ENCODE assay signal across 1 cellular context in the genomic region with DNA sequence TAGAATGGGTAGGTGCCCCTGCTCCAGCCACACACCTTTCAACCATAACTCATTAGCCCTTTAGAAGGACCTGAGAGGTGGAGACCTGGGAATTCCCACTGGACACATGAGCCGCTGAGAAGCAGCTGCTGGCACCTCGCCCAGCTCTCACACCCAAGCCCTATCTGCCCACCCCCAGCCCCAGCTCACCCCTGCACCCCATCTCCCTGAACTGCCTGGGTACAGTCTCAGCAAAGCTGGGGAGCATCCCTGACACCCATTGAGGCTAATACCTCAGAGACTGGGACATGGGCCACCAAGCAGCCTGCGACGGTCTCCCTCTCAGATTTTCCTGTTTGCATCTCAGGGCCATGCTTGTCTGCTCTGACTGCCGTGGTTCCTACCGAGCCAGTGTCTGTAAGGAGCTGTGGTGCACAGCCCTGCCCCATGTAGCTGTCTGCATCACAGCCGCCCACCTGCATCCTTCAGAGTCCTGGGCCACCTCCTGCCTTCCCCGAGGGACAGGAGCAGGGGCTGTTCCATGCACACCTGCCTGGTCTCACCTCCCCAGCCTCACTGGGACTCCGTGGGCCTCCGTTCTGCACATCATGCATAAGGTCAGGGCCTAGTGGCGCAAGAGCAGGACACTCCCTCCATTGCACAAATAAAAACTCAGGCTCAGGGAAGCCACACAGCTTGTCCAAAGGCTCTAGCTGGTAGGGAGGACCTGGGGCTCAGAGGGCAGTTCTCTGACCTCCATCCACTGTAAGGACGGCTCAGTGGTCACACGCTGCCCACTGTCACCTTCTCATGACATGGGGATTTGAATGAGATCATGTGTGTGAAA.
A peak's percentile ranks its signal among the peaks of the same experiment; 100 is the strongest.
TF ChIP-seq lines count a peak whose summit lies in the region.

No MANE protein-coding gene starts in this region.

TF ChIP-seq in HepG2, 621 proteins besides CTCF, POLR2A, EP300 and RAD21 (continued from another document and continues in another):
- TF ChIP-seq CAMTA2 (CRISPR knock-in tag; IDR thresholded peaks at IDR 0.05; ENCODE audit: borderline replicate concordance) (no peak), ZNF839 (CRISPR knock-in tag; IDR thresholded peaks at IDR 0.05; ENCODE audit: borderline replicate concordance) (no peak), PHF21A (CRISPR knock-in tag; IDR thresholded peaks at IDR 0.05) (0 out of 2 replicates have a peak, but pooled peaks have one; percentile 24), GTF2F1 (IDR thresholded peaks at IDR 0.05; ENCODE audit: low read length) (no peak), SNAI1 (CRISPR knock-in tag; IDR thresholded peaks at IDR 0.05; ENCODE audit: borderline replicate concordance) (no peak), HNRNPK (IDR thresholded peaks at IDR 0.05; ENCODE audit: low read depth, low read length, poor library complexity, severe bottlenecking) (no peak), KLF15 (CRISPR knock-in tag; IDR thresholded peaks at IDR 0.05; ENCODE audit: borderline replicate concordance) (no peak), ZNF776 (CRISPR knock-in tag; IDR thresholded peaks at IDR 0.05) (no peak), AGO1 (IDR thresholded peaks at IDR 0.05; ENCODE audit: low read depth, low read length, poor library complexity, severe bottlenecking) (no peak), TAF15 (IDR thresholded peaks at IDR 0.05; ENCODE audit: low read depth, low read length, poor library complexity, severe bottlenecking) (no peak), ARNT2 (CRISPR knock-in tag; IDR thresholded peaks at IDR 0.05; ENCODE audit: low read depth) (no peak), ZSCAN31 (CRISPR knock-in tag; IDR thresholded peaks at IDR 0.05; ENCODE audit: low read depth) (no peak), ZNF383 (CRISPR knock-in tag; IDR thresholded peaks at IDR 0.05; ENCODE audit: borderline replicate concordance) (no peak), ZNF7 (CRISPR knock-in tag; IDR thresholded peaks at IDR 0.05) (no peak), ZNF615 (CRISPR knock-in tag; IDR thresholded peaks at IDR 0.05; ENCODE audit: borderline replicate concordance) (no peak), IKZF1 (IDR thresholded peaks at IDR 0.05) (no peak), ZNF556 (CRISPR knock-in tag; IDR thresholded peaks at IDR 0.05; ENCODE audit: borderline replicate concordance) (no peak), FOSL2 (CRISPR knock-in tag; IDR thresholded peaks at IDR 0.05) (peak; percentile 26; the same call in 1 of the 2 replicates), SMARCC2 (IDR thresholded peaks at IDR 0.05) (no peak), NR2F2 (IDR thresholded peaks at IDR 0.05; ENCODE audit: borderline replicate concordance, low read depth) (peak; percentile 71; the same call in 1 of the 2 replicates), SMYD3 (CRISPR knock-in tag; IDR thresholded peaks at IDR 0.05) (no peak), NFKB2 (CRISPR knock-in tag; IDR thresholded peaks at IDR 0.05; ENCODE audit: borderline replicate concordance) (no peak), KLF6 (CRISPR knock-in tag; IDR thresholded peaks at IDR 0.05) (no peak), ZNF674 (CRISPR knock-in tag; IDR thresholded peaks at IDR 0.05; ENCODE audit: low read depth) (no peak), FOXP1 (IDR thresholded peaks at IDR 0.05) (no peak), FOXP1 (CRISPR knock-in tag; IDR thresholded peaks at IDR 0.05) (no peak), ZC3H4 (CRISPR knock-in tag; IDR thresholded peaks at IDR 0.05; ENCODE audit: borderline replicate concordance) (no peak), ZBTB1 (CRISPR knock-in tag; IDR thresholded peaks at IDR 0.05; ENCODE audit: borderline replicate concordance) (no peak), SMAD3 (CRISPR knock-in tag; IDR thresholded peaks at IDR 0.05) (no peak)
- TF ChIP-seq, protein P1, sequence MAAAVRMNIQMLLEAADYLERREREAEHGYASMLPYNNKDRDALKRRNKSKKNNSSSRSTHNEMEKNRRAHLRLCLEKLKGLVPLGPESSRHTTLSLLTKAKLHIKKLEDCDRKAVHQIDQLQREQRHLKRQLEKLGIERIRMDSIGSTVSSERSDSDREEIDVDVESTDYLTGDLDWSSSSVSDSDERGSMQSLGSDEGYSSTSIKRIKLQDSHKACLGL (CRISPR knock-in tag; IDR thresholded peaks at IDR 0.05), result no peak
- TF ChIP-seq, protein P2, sequence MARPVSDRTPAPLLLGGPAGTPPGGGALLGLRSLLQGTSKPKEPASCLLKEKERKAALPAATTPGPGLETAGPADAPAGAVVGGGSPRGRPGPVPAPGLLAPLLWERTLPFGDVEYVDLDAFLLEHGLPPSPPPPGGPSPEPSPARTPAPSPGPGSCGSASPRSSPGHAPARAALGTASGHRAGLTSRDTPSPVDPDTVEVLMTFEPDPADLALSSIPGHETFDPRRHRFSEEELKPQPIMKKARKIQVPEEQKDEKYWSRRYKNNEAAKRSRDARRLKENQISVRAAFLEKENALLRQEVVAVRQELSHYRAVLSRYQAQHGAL (CRISPR knock-in tag; IDR thresholded peaks at IDR 0.05; ENCODE audit: not compliant biosample characterization), result no peak
- TF ChIP-seq, protein P3, sequence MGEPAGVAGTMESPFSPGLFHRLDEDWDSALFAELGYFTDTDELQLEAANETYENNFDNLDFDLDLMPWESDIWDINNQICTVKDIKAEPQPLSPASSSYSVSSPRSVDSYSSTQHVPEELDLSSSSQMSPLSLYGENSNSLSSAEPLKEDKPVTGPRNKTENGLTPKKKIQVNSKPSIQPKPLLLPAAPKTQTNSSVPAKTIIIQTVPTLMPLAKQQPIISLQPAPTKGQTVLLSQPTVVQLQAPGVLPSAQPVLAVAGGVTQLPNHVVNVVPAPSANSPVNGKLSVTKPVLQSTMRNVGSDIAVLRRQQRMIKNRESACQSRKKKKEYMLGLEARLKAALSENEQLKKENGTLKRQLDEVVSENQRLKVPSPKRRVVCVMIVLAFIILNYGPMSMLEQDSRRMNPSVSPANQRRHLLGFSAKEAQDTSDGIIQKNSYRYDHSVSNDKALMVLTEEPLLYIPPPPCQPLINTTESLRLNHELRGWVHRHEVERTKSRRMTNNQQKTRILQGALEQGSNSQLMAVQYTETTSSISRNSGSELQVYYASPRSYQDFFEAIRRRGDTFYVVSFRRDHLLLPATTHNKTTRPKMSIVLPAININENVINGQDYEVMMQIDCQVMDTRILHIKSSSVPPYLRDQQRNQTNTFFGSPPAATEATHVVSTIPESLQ (CRISPR knock-in tag; conservative IDR thresholded peaks at IDR 0.05), result no peak
- TF ChIP-seq, protein P4, sequence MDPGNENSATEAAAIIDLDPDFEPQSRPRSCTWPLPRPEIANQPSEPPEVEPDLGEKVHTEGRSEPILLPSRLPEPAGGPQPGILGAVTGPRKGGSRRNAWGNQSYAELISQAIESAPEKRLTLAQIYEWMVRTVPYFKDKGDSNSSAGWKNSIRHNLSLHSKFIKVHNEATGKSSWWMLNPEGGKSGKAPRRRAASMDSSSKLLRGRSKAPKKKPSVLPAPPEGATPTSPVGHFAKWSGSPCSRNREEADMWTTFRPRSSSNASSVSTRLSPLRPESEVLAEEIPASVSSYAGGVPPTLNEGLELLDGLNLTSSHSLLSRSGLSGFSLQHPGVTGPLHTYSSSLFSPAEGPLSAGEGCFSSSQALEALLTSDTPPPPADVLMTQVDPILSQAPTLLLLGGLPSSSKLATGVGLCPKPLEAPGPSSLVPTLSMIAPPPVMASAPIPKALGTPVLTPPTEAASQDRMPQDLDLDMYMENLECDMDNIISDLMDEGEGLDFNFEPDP (CRISPR knock-in tag; conservative IDR thresholded peaks at IDR 0.05), result no peak
- TF ChIP-seq, protein P5, sequence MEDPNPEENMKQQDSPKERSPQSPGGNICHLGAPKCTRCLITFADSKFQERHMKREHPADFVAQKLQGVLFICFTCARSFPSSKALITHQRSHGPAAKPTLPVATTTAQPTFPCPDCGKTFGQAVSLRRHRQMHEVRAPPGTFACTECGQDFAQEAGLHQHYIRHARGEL (CRISPR knock-in tag; IDR thresholded peaks at IDR 0.05), result no peak
- TF ChIP-seq, protein P6, sequence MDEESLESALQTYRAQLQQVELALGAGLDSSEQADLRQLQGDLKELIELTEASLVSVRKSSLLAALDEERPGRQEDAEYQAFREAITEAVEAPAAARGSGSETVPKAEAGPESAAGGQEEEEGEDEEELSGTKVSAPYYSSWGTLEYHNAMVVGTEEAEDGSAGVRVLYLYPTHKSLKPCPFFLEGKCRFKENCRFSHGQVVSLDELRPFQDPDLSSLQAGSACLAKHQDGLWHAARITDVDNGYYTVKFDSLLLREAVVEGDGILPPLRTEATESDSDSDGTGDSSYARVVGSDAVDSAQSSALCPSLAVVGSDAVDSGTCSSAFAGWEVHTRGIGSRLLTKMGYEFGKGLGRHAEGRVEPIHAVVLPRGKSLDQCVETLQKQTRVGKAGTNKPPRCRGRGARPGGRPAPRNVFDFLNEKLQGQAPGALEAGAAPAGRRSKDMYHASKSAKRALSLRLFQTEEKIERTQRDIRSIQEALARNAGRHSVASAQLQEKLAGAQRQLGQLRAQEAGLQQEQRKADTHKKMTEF (CRISPR knock-in tag; IDR thresholded peaks at IDR 0.05), result no peak
- TF ChIP-seq, protein P7, sequence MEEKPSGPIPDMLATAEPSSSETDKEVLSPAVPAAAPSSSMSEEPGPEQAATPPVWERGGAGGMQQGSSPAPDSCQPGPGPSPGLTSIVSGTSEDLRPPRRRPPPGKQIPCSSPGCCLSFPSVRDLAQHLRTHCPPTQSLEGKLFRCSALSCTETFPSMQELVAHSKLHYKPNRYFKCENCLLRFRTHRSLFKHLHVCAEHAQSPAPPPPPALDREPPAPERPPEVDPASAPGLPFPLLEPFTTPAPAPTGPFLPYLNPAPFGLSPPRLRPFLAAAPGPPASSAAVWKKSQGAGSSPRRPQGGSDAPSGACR (CRISPR knock-in tag; IDR thresholded peaks at IDR 0.05), result no peak
- TF ChIP-seq, protein P8, sequence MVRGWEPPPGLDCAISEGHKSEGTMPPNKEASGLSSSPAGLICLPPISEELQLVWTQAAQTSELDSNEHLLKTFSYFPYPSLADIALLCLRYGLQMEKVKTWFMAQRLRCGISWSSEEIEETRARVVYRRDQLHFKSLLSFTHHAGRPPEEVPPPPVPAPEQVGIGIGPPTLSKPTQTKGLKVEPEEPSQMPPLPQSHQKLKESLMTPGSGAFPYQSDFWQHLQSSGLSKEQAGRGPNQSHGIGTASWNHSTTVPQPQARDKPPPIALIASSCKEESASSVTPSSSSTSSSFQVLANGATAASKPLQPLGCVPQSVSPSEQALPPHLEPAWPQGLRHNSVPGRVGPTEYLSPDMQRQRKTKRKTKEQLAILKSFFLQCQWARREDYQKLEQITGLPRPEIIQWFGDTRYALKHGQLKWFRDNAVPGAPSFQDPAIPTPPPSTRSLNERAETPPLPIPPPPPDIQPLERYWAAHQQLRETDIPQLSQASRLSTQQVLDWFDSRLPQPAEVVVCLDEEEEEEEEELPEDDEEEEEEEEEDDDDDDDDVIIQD (CRISPR knock-in tag; IDR thresholded peaks at IDR 0.05; ENCODE audit: low read depth), result no peak
- TF ChIP-seq, protein P9, sequence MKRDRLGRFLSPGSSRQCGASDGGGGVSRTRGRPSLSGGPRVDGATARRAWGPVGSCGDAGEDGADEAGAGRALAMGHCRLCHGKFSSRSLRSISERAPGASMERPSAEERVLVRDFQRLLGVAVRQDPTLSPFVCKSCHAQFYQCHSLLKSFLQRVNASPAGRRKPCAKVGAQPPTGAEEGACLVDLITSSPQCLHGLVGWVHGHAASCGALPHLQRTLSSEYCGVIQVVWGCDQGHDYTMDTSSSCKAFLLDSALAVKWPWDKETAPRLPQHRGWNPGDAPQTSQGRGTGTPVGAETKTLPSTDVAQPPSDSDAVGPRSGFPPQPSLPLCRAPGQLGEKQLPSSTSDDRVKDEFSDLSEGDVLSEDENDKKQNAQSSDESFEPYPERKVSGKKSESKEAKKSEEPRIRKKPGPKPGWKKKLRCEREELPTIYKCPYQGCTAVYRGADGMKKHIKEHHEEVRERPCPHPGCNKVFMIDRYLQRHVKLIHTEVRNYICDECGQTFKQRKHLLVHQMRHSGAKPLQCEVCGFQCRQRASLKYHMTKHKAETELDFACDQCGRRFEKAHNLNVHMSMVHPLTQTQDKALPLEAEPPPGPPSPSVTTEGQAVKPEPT (CRISPR knock-in tag; IDR thresholded peaks at IDR 0.05; ENCODE audit: low read depth), result no peak
- TF ChIP-seq, protein P10, sequence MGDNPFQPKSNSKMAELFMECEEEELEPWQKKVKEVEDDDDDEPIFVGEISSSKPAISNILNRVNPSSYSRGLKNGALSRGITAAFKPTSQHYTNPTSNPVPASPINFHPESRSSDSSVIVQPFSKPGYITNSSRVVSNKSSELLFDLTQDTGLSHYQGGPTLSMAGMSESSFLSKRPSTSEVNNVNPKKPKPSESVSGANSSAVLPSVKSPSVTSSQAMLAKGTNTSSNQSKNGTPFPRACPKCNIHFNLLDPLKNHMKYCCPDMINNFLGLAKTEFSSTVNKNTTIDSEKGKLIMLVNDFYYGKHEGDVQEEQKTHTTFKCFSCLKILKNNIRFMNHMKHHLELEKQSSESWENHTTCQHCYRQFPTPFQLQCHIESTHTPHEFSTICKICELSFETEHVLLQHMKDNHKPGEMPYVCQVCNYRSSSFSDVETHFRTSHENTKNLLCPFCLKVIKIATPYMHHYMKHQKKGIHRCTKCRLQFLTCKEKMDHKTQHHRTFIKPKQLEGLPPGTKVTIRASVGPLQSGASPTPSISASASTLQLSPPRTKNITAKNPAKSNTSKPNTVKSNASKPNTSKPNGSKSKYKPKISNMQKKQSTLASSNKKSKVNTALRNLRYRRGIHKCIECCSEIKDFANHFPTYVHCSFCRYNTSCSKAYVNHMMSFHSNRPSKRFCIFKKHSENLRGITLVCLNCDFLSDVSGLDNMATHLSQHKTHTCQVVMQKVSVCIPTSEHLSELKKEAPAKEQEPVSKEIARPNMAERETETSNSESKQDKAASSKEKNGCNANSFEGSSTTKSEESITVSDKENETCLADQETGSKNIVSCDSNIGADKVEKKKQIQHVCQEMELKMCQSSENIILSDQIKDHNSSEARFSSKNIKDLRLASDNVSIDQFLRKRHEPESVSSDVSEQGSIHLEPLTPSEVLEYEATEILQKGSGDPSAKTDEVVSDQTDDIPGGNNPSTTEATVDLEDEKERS (CRISPR knock-in tag; IDR thresholded peaks at IDR 0.05), result no peak
- TF ChIP-seq, protein P11, sequence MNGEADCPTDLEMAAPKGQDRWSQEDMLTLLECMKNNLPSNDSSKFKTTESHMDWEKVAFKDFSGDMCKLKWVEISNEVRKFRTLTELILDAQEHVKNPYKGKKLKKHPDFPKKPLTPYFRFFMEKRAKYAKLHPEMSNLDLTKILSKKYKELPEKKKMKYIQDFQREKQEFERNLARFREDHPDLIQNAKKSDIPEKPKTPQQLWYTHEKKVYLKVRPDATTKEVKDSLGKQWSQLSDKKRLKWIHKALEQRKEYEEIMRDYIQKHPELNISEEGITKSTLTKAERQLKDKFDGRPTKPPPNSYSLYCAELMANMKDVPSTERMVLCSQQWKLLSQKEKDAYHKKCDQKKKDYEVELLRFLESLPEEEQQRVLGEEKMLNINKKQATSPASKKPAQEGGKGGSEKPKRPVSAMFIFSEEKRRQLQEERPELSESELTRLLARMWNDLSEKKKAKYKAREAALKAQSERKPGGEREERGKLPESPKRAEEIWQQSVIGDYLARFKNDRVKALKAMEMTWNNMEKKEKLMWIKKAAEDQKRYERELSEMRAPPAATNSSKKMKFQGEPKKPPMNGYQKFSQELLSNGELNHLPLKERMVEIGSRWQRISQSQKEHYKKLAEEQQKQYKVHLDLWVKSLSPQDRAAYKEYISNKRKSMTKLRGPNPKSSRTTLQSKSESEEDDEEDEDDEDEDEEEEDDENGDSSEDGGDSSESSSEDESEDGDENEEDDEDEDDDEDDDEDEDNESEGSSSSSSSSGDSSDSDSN (CRISPR knock-in tag; IDR thresholded peaks at IDR 0.05), result peak; percentile 99
